8 cellular contexts compared by ENCODE assay signal in the genomic region with DNA sequence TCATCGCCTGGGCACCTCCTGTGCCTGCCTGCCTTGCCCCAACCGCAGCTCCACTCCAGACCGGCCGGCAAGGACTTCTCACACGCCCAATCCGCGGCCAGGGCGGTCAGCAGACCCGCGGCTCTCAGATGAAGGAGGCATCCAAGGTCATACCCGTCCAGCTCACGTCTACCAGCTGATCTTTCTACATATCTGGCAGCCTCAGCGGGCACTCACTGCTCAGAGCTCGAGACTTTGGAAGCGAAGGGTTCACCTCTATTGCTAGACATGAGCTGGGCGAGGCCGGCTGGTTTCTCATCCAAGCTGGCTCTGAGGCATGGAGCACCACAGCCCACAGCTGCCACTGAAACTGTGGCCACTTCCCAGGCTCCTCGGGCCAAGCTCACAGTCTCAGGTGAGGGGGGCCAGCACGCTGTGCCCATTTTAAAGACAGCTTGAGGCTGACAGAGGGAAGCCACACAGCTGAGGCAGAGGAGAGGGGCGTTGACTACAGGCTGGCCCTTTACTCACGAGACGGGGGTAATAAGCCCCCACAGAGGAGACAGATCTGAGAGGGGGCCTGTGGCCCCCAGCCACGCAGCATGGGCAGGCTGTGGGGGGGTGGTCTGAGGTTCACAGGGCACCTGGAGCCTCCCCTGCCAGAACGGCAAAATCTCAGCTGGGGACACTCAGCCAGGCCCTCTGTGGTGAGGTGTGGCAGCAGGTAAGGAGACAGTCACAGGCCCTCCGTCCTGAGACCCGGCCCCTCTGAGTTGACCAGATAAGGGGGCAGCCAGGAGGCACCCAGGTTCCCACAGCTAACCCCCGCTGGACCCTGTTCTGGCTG. TPM values are rescaled to one million over a fixed set of nuclear protein-coding genes. Genes with fewer than 3 reads are reported as not detected.
A peak's percentile ranks its signal among the peaks of the same experiment; 100 is the strongest.
DNase-seq lines count a peak whose midpoint lies in the region; ATAC-seq and TF ChIP-seq lines count a peak whose summit lies in the region.

No MANE protein-coding gene starts in this region.

- ATAC-seq in GM19455 (IDR thresholded peaks at IDR 0.05; ENCODE audit: unreplicated experiment) (no peak), GM19035 (IDR thresholded peaks at IDR 0.05; ENCODE audit: unreplicated experiment) (no peak)

- no peak overlapping the region for H2AFZ ChIP-seq in hepatocyte

- no peak for TF ChIP-seq CTCF in ascending aorta (IDR thresholded peaks at IDR 0.05)
- no peak for TF ChIP-seq CTCF in hepatocyte (IDR thresholded peaks at IDR 0.05; ENCODE audit: poor library complexity)

- H3K79me2 ChIP-seq in hepatocyte = peaks cover 59% of the 10 kb centered on the region

- no peaks in the 10 kb centered on the region for H3K9me2 ChIP-seq in hepatocyte (replicated peaks; ENCODE audit: insufficient read depth)

- peaks cover 33% of the 10 kb centered on the region for H4K20me1 ChIP-seq in hepatocyte (ENCODE audit: insufficient read depth, poor library complexity, severe bottlenecking)

- no peaks in the 10 kb centered on the region for H3K9me3 ChIP-seq in ES-I3 (ENCODE audit: control insufficient read depth, insufficient read depth, low read length)
- H3K9me3 ChIP-seq in ascending aorta = no peaks in the 10 kb centered on the region
- no peaks in the 10 kb centered on the region for H3K9me3 ChIP-seq in hepatocyte (ENCODE audit: low read depth)

- H3K4me1 ChIP-seq in ES-I3 (ENCODE audit: insufficient read depth, low read length) (peaks cover 51% of the 10 kb centered on the region), ascending aorta (peaks cover 49 to 76% of the 10 kb centered on the region in 2 donors), hepatocyte (ENCODE audit: insufficient read depth) (peaks cover 82% of the 10 kb centered on the region)

- H3K4me3 ChIP-seq in ascending aorta = peak overlapping the region; percentile 94 to 98
- peak overlapping the region; percentile 28 for H3K4me3 ChIP-seq in hepatocyte

- WGBS in hepatocyte (ENCODE audit: low lambda C conversion rate, missing lambda C conversion rate) = 76% methylated on average over 27 of the region's 27 CpGs

- H3K36me3 ChIP-seq in ES-I3 (ENCODE audit: insufficient read depth, low read length) (no peaks in the 10 kb centered on the region; the same call in 1 of the 2 replicates), ascending aorta (peaks cover 0 to 11% of the 10 kb centered on the region in 2 donors), hepatocyte (replicated peaks; ENCODE audit: insufficient read depth, low read depth) (no peaks in the 10 kb centered on the region)

- peak overlapping the region; percentile 91 to 98 for H3K27ac ChIP-seq in ascending aorta
- H3K27ac ChIP-seq in hepatocyte = peak overlapping the region; percentile 92

- peak; percentile 72 to 86 for DNase-seq in ascending aorta (ENCODE audit: low spot score in 2 of 2)
- DNase-seq in hepatocyte (ENCODE audit: low spot score) = peak; percentile 45
- DNase-seq in renal cortical epithelial cell (ENCODE audit: low read depth) = peak; percentile 38
- DNase-seq in SHP77 treated with DMSO at 0.1 percent for 48 hours (lab: John Stamatoyannopoulos, UW) = no peak
- DNase-seq in SHP77 (lab: John Stamatoyannopoulos, UW) = no peak

- peak overlapping the region; percentile 91 for H3K4me2 ChIP-seq in hepatocyte

- H3K27me3 ChIP-seq in ascending aorta = no peaks in the 10 kb centered on the region
- H3K27me3 ChIP-seq in hepatocyte = no peaks in the 10 kb centered on the region

- intact Hi-C loops in ascending aorta (cut with DNase I) = loop anchor here (1.0 kb wide), 1 partner anchor 9 kb away; no protein-coding TSS in a partner anchor

- peak overlapping the region; percentile 76; the same call in 1 of the 2 replicates for H3K9ac ChIP-seq in ES-I3 (ENCODE audit: low read depth, low read length)

RNA-seq across cellular contexts. Expression of gene LAMA5, which starts 2.0 kb away (rescaled TPM):
- 469 TPM for total RNA-seq in ascending aorta
- total RNA-seq in hepatocyte = 44.6 and 71.3 TPM in 2 replicates
- 252 and 313 TPM in 2 replicates for polyA plus RNA-seq in hepatocyte
- 58.5 and 299 TPM in 2 replicates for total RNA-seq in renal cortical epithelial cell

RNA-seq across cellular contexts. Expression of gene RPS21, which starts 21.8 kb away (rescaled TPM):
- total RNA-seq in ascending aorta = 1,828 TPM
- 1,754 and 2,772 TPM in 2 replicates for total RNA-seq in hepatocyte
- 444 and 460 TPM in 2 replicates for polyA plus RNA-seq in hepatocyte
- 170 and 654 TPM in 2 replicates for total RNA-seq in renal cortical epithelial cell

RNA-seq across cellular contexts. Expression of gene CABLES2, which starts 42.0 kb away (rescaled TPM):
- total RNA-seq in ascending aorta = 0.43 TPM
- total RNA-seq in hepatocyte = 8.6 and 12.0 TPM in 2 replicates
- 17.7 and 19.1 TPM in 2 replicates for polyA plus RNA-seq in hepatocyte
- 2.7 TPM in 1 of 2 replicates, not detected in the other for total RNA-seq in renal cortical epithelial cell

Comparison
In these comparisons a context has a peak if more than half of its experiments do, and no peak if none do; other contexts are left out.
1. DNase-seq: peak in ascending aorta (2 of 2), hepatocyte (single experiment) and renal cortical epithelial cell (single experiment); none in SHP77 treated with DMSO at 0.1 percent for 48 hours (single experiment) and SHP77 (0 of 2).